21 cellular contexts compared by ENCODE assay signal in genomic region chr19:31783592-31783991, GRCh38.
"Had no signal": no experiment of that assay in that cellular context is flagged by ENCODE, and none has a peak within 500 bp of the region (broad histone marks: within the 10 kb centered on the region; RNA-seq: fewer than 3 reads in every experiment).

No MANE protein-coding gene starts in this region.

- H3K4me1 ChIP-seq: pancreas, prostate gland had no signal

- H3K36me3 ChIP-seq: brain microvascular endothelial cell, pancreas, prostate gland, tibial nerve had no signal

- H3K4me3 ChIP-seq: coronary artery, dorsolateral prefrontal cortex, pancreas, prostate gland, tibial nerve had no signal

- H3K9me3 ChIP-seq: pancreas, prostate gland, tibial nerve had no signal

- H3K27ac ChIP-seq: brain microvascular endothelial cell, coronary artery, dorsolateral prefrontal cortex, pancreas, prostate gland, tibial nerve had no signal

- H3K27me3 ChIP-seq: brain microvascular endothelial cell, tibial nerve had no signal

- DNase-seq: activated CD4-positive, alpha-beta T cell treated with anti-CD3 and anti-CD28 coated beads for 1 hour; activated CD4-positive, alpha-beta T cell treated with anti-CD3 and anti-CD28 coated beads, Interleukin-2, amount 10 ng/mL, durations not matched to agents 7 days and 5 days; activated CD8-positive, alpha-beta T cell treated with anti-CD3 and anti-CD28 coated beads for 36 hours; activated gamma-delta T cell treated with Interleukin-2 at 50 U/mL for 16 hours; activated naive CD4-positive, alpha-beta T cell treated with anti-CD3 and anti-CD28 coated beads, Interleukin-2, amount 50 U/mL, for 16 hours; activated T-cell treated with anti-CD3 and anti-CD28 coated beads, Interleukin-2, amount 50 U/mL, for 4 hours; amniotic stem cell; brain microvascular endothelial cell; dorsolateral prefrontal cortex; effector memory CD4-positive, alpha-beta T cell; left ventricle myocardium superior; mammary epithelial cell; nucleus accumbens; pancreas; stimulated activated CD4-positive, alpha-beta T cell treated with anti-CD3 and anti-CD28 coated beads, Interleukin-15, amount 100 ng/mL, for 24 hours; stimulated activated CD4-positive, alpha-beta T cell treated with anti-CD3 and anti-CD28 coated beads, Interleukin-2, amount 100 ng/mL, for 24 hours; stimulated activated naive B cell treated with anti-CD40 and anti-IgM and Interleukin-4, amounts not matched to agents 10 μg/mL and 1 μg/mL and 100 μg/mL, for 72 hours; T-helper 9 cell had no signal
